ENCODE assay signal across 13 cellular contexts in genomic region chr2:178990533-178991241, GRCh38. TPM values are rescaled to one million over a fixed set of nuclear protein-coding genes. Genes with fewer than 3 reads are reported as not detected.
DNase-seq lines count a peak whose midpoint lies in the region; ATAC-seq and TF ChIP-seq lines count a peak whose summit lies in the region.
"Had no signal": no experiment of that assay in that cellular context is flagged by ENCODE, and none has a peak within 500 bp of the region (broad histone marks: within the 10 kb centered on the region; RNA-seq: fewer than 3 reads in every experiment).

No MANE protein-coding gene starts in this region.

- H3K4me3 ChIP-seq in foreskin fibroblast (ENCODE audit: low read depth in 1 of 2, low read length in 2 of 2) = no peak overlapping the region

- ATAC-seq in GM18508 (IDR thresholded peaks at IDR 0.05; ENCODE audit: insufficient read depth, unreplicated experiment) (peak; percentile 87), GM19463 (IDR thresholded peaks at IDR 0.05; ENCODE audit: unreplicated experiment) (peak; percentile 88), HG03045 (IDR thresholded peaks at IDR 0.05; ENCODE audit: unreplicated experiment) (peak; percentile 74)
- peak; percentile 12 for ATAC-seq in activated T-helper 17 cell treated with anti-CD3 and anti-CD28 coated beads, Interleukin-2, amount 50 U/mL, for 72 hours (replicated peaks)

- no peaks in the 10 kb centered on the region for H3K27me3 Mint-ChIP-seq in activated T-helper 17 cell treated with anti-CD3 and anti-CD28 coated beads, Interleukin-2, amount 50 U/mL, for 72 hours

- peaks cover 4% of the 10 kb centered on the region for H3K9me3 Mint-ChIP-seq in activated T-helper 17 cell treated with anti-CD3 and anti-CD28 coated beads, Interleukin-2, amount 50 U/mL, for 72 hours

- no peaks in the 10 kb centered on the region for H3K4me1 Mint-ChIP-seq in activated T-helper 17 cell treated with anti-CD3 and anti-CD28 coated beads, Interleukin-2, amount 50 U/mL, for 72 hours

- H3K36me3 Mint-ChIP-seq in activated T-helper 17 cell treated with anti-CD3 and anti-CD28 coated beads, Interleukin-2, amount 50 U/mL, for 72 hours (ENCODE audit: low read depth) = no peaks in the 10 kb centered on the region

- H3K27ac Mint-ChIP-seq in activated T-helper 17 cell treated with anti-CD3 and anti-CD28 coated beads, Interleukin-2, amount 50 U/mL, for 72 hours = no peak overlapping the region

- no peak for TF ChIP-seq CTCF in foreskin fibroblast (IDR thresholded peaks at IDR 0.05; ENCODE audit: low read depth, low read length)

- DNase-seq in foreskin fibroblast = no peak
- DNase-seq in NCI-H524 treated with DMSO at 0.1 percent for 48 hours (lab: John Stamatoyannopoulos, UW) = no peak
- no peak for DNase-seq in NCI-H345 (lab: John Stamatoyannopoulos, UW)
- DNase-seq in HPDE6-E6E7 (ENCODE audit: extremely low spot score) = no peak
- DNase-seq: activated CD8-positive, alpha-beta memory T cell treated with anti-CD3 and anti-CD28 coated beads, Interleukin-2, amount 50 U/mL, for 48 hours; head of caudate nucleus; NCI-H1930; SIG-M5 had no signal

- no peak overlapping the region for H3K4me3 Mint-ChIP-seq in activated T-helper 17 cell treated with anti-CD3 and anti-CD28 coated beads, Interleukin-2, amount 50 U/mL, for 72 hours

RNA-seq across cellular contexts. Expression of gene CCDC141, which starts 59.2 kb away (rescaled TPM):
- 1 to 10 TPM; 1.9 to 2.1 TPM for total RNA-seq in activated T-helper 17 cell treated with anti-CD3 and anti-CD28 coated beads, Interleukin-2, amount 50 U/mL, for 72 hours
- total RNA-seq: Daoy had no signal

Comparison
In these comparisons a context has a peak if more than half of its experiments do, and no peak if none do; other contexts are left out.
1. ATAC-seq: peak in every context shown above with its lines; median percentile 88 in GM19463; 87 in GM18508; 74 in HG03045; 12 in activated T-helper 17 cell treated with anti-CD3 and anti-CD28 coated beads, Interleukin-2, amount 50 U/mL, for 72 hours.